9 cellular contexts compared by ENCODE assay signal in the genomic region with DNA sequence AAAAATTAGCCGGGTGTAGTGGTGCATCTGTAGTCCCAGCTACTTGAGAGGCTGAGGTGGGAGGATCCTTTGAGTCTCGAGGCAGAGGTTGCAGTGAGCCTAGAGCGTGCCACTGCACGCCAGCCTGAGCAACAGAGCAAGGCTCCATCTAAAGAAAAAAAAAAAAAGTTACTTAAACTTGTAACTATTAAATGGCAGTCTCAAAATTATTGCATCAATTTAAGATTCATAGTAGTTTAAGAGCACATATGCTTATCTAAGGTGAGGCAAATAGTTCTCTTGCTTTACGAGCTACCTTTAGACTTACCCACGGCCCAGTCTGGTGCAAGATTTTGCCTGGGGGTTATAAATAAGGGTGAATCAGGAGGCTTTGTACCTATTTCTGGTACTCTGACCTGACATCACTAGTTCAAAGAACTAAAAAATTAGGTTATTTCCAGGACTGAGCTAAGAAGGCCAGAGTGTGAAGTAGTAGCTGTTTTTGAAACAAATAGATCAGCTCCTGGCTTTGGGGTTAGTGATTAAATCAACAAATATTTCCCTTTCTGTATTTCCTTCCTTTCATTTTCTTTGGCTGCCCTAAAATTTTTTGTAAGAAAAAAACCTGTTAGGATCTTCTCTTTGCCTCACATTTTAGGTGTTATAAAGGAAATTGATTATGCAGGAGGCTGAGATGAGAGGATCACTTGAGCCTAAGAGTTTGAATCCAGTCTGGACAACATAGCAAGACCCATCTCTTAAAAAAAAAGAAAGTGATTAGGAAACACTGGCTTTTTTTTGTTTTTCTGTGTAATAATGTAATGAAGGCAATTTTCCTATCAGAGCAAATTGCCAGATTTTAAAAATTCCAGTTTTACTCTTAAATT. TPM values are rescaled to one million over a fixed set of nuclear protein-coding genes. Genes with fewer than 3 reads are reported as not detected.
DNase-seq lines count a peak whose midpoint lies in the region; ATAC-seq and TF ChIP-seq lines count a peak whose summit lies in the region.
"Had no signal": no experiment of that assay in that cellular context is flagged by ENCODE, and none has a peak within 500 bp of the region (broad histone marks: within the 10 kb centered on the region; RNA-seq: fewer than 3 reads in every experiment).

No MANE protein-coding gene starts in this region.

- TF ChIP-seq CTCF in HFF-Myc (IDR thresholded peaks at IDR 0.05; ENCODE audit: low read depth, low read length, missing control alignments), result no peak

- CTCF ChIA-PET in activated CD8-positive, alpha-beta T cell treated with anti-CD3 and anti-CD28 coated beads, Interleukin-2, amount 10 ng/mL, durations not matched to agents 7 days and 5 days (lab: Charles Lee), result interaction anchor here (0.7 to 6.7 kb wide), 6 partner anchors 9 to 238 kb away, joined by 3 to 118 read pairs (median 4); a partner anchor contains a TSS

- peaks cover 4% of the 10 kb centered on the region for H3K27me3 Mint-ChIP-seq in CD4-positive, CD25-positive, alpha-beta regulatory T cell
- H3K27me3 Mint-ChIP-seq in activated CD8-positive, alpha-beta T cell treated with anti-CD3 and anti-CD28 coated beads, Interleukin-2, amount 10 ng/mL, durations not matched to agents 7 days and 5 days (ENCODE audit: low read depth), result no peaks in the 10 kb centered on the region

- peak overlapping the region; percentile 83 for H3K4me3 ChIP-seq in CD4-positive, CD25-positive, alpha-beta regulatory T cell (ENCODE audit: low read depth, low read length)
- H3K4me3 ChIP-seq in HFF-Myc (replicated peaks; ENCODE audit: low read depth, low read length), result peak overlapping the region; percentile 87; the same call in 1 of the 2 replicates

- no peaks in the 10 kb centered on the region for H3K9me3 Mint-ChIP-seq in CD4-positive, CD25-positive, alpha-beta regulatory T cell
- H3K9me3 Mint-ChIP-seq in activated CD8-positive, alpha-beta T cell treated with anti-CD3 and anti-CD28 coated beads, Interleukin-2, amount 10 ng/mL, durations not matched to agents 7 days and 5 days (ENCODE audit: insufficient read depth), result no peaks in the 10 kb centered on the region

- intact Hi-C loops in left colon (cut with DNase I, micrococcal nuclease), result no loop called here

- H3K9me3 ChIP-seq in CD4-positive, CD25-positive, alpha-beta regulatory T cell (ENCODE audit: control insufficient read depth in 2 of 2, low read length in 2 of 2), result no peaks in the 10 kb centered on the region

- peak overlapping the region; percentile 81 to 90 (median 88) for H3K27ac Mint-ChIP-seq in CD4-positive, CD25-positive, alpha-beta regulatory T cell
- peak overlapping the region; percentile 69 for H3K27ac Mint-ChIP-seq in activated CD8-positive, alpha-beta T cell treated with anti-CD3 and anti-CD28 coated beads, Interleukin-2, amount 10 ng/mL, durations not matched to agents 7 days and 5 days

- peak overlapping the region; percentile 99 to 100 (median 99) for H3K4me3 Mint-ChIP-seq in CD4-positive, CD25-positive, alpha-beta regulatory T cell
- H3K4me3 Mint-ChIP-seq in activated CD8-positive, alpha-beta T cell treated with anti-CD3 and anti-CD28 coated beads, Interleukin-2, amount 10 ng/mL, durations not matched to agents 7 days and 5 days, result peak overlapping the region; percentile 93

- DNase-seq in CD4-positive, CD25-positive, alpha-beta regulatory T cell, result no peak
- DNase-seq in HFF-Myc (ENCODE audit: extremely low read depth, low read depth) (no peak), left colon (no peak), GDM1 (lab: John Stamatoyannopoulos, UW) (no peak), DMS 273 treated with DMSO at 0.1 percent for 48 hours (lab: John Stamatoyannopoulos, UW) (no peak), NCI-H345 treated with DMSO at 0.1 percent for 48 hours (lab: John Stamatoyannopoulos, UW; ENCODE audit: unreplicated experiment) (no peak)
- DNase-seq in activated CD8-positive, alpha-beta T cell treated with anti-CD3 and anti-CD28 coated beads, Interleukin-2, amount 10 ng/mL, durations not matched to agents 7 days and 5 days, result no peak
- DNase-seq: activated gamma-delta T cell treated with Interleukin-2 at 50 U/mL for 16 hours had no signal

- peaks cover 47% of the 10 kb centered on the region for H3K4me1 ChIP-seq in CD4-positive, CD25-positive, alpha-beta regulatory T cell (ENCODE audit: control insufficient read depth, insufficient read depth, low read length, poor library complexity, severe bottlenecking)

- H3K36me3 ChIP-seq in CD4-positive, CD25-positive, alpha-beta regulatory T cell (ENCODE audit: control insufficient read depth, insufficient read depth, low read length), result peaks cover 4% of the 10 kb centered on the region

- H3K36me3 Mint-ChIP-seq in CD4-positive, CD25-positive, alpha-beta regulatory T cell, result peaks cover 5% of the 10 kb centered on the region
- peaks cover 61% of the 10 kb centered on the region for H3K36me3 Mint-ChIP-seq in activated CD8-positive, alpha-beta T cell treated with anti-CD3 and anti-CD28 coated beads, Interleukin-2, amount 10 ng/mL, durations not matched to agents 7 days and 5 days (ENCODE audit: low read depth)

- H3K27ac ChIP-seq in CD4-positive, CD25-positive, alpha-beta regulatory T cell (ENCODE audit: insufficient read depth, low read length, poor library complexity, severe bottlenecking), result peak overlapping the region; percentile 99

- H3K27me3 ChIP-seq in CD4-positive, CD25-positive, alpha-beta regulatory T cell (ENCODE audit: control insufficient read depth, insufficient read depth, low read length), result no peaks in the 10 kb centered on the region

- peaks cover 29 to 74% (median 51%) of the 10 kb centered on the region in 4 donors for H3K4me1 Mint-ChIP-seq in CD4-positive, CD25-positive, alpha-beta regulatory T cell
- peaks cover 51% of the 10 kb centered on the region for H3K4me1 Mint-ChIP-seq in activated CD8-positive, alpha-beta T cell treated with anti-CD3 and anti-CD28 coated beads, Interleukin-2, amount 10 ng/mL, durations not matched to agents 7 days and 5 days (ENCODE audit: low read depth)

- ATAC-seq in CD4-positive, CD25-positive, alpha-beta regulatory T cell (ENCODE audit: low read depth in 2 of 2), result no peak
- no peak for ATAC-seq in activated CD8-positive, alpha-beta T cell treated with anti-CD3 and anti-CD28 coated beads, Interleukin-2, amount 10 ng/mL, durations not matched to agents 7 days and 5 days
- ATAC-seq in left colon (peak; percentile 42), HG03565 (IDR thresholded peaks at IDR 0.05; ENCODE audit: unreplicated experiment) (no peak)

- POLR2A ChIA-PET in activated CD8-positive, alpha-beta T cell treated with anti-CD3 and anti-CD28 coated beads, Interleukin-2, amount 10 ng/mL, durations not matched to agents 7 days and 5 days (lab: Charles Lee), result interaction anchor here (0.6 to 5.5 kb wide), 7 partner anchors 10 to 144 kb away, joined by 3 to 66 read pairs (median 3); a partner anchor contains a TSS

RNA-seq across cellular contexts. Expression of a gene that starts 3.6 kb away (rescaled TPM):
- 32.0 TPM for total RNA-seq in CD4-positive, CD25-positive, alpha-beta regulatory T cell
- 10 to 100 TPM; 34.6 to 43.7 (median 36.4) TPM for polyA plus RNA-seq in CD4-positive, CD25-positive, alpha-beta regulatory T cell
- 10 to 100 TPM; 55.1 to 57.4 TPM for total RNA-seq in activated CD8-positive, alpha-beta T cell treated with anti-CD3 and anti-CD28 coated beads, Interleukin-2, amount 10 ng/mL, durations not matched to agents 7 days and 5 days
- 10 to 100 TPM; 50.5 to 70.4 TPM for total RNA-seq in left colon

RNA-seq across cellular contexts. Expression of a gene that starts 3.7 kb away (rescaled TPM):
- 240 TPM for total RNA-seq in CD4-positive, CD25-positive, alpha-beta regulatory T cell
- polyA plus RNA-seq in CD4-positive, CD25-positive, alpha-beta regulatory T cell, result 100 to 1,000 TPM; 632 to 774 (median 735) TPM
- total RNA-seq in activated CD8-positive, alpha-beta T cell treated with anti-CD3 and anti-CD28 coated beads, Interleukin-2, amount 10 ng/mL, durations not matched to agents 7 days and 5 days, result 100 to 1,000 TPM; 229 to 241 TPM
- 100 to 1,000 TPM; 195 to 213 TPM for total RNA-seq in left colon

RNA-seq across cellular contexts. Expression of a gene that starts 10.9 kb away (rescaled TPM):
- total RNA-seq in CD4-positive, CD25-positive, alpha-beta regulatory T cell, result 9.5 TPM
- polyA plus RNA-seq in CD4-positive, CD25-positive, alpha-beta regulatory T cell, result 10 to 100 TPM; 17.6 to 24.6 (median 19.5) TPM
- 10 to 100 TPM in 1 of 2 experiments, 1 to 10 TPM in 1; 9.3 to 10.2 TPM for total RNA-seq in activated CD8-positive, alpha-beta T cell treated with anti-CD3 and anti-CD28 coated beads, Interleukin-2, amount 10 ng/mL, durations not matched to agents 7 days and 5 days
- total RNA-seq in left colon, result 10 to 100 TPM in 1 of 2 donors, 1 to 10 TPM in 1; 7.7 to 13.5 TPM

RNA-seq across cellular contexts. Expression of a gene that starts 25.4 kb away (rescaled TPM):
- total RNA-seq in CD4-positive, CD25-positive, alpha-beta regulatory T cell, result 11.2 TPM
- polyA plus RNA-seq in CD4-positive, CD25-positive, alpha-beta regulatory T cell, result 10 to 100 TPM; 13.9 to 26.7 (median 20.3) TPM
- 10 to 100 TPM; 63.1 to 65.0 TPM for total RNA-seq in activated CD8-positive, alpha-beta T cell treated with anti-CD3 and anti-CD28 coated beads, Interleukin-2, amount 10 ng/mL, durations not matched to agents 7 days and 5 days
- 10 to 100 TPM; 18.2 to 26.7 TPM for total RNA-seq in left colon

RNA-seq across cellular contexts. Expression of a gene that starts 38.0 kb away (rescaled TPM):
- total RNA-seq in CD4-positive, CD25-positive, alpha-beta regulatory T cell, result 2,952 TPM
- polyA plus RNA-seq in CD4-positive, CD25-positive, alpha-beta regulatory T cell, result over 10,000 TPM in 2 of 4 donors, 1,000 to 10,000 TPM in 2; 7,004 to 11,285 (median 9,263) TPM
- total RNA-seq in activated CD8-positive, alpha-beta T cell treated with anti-CD3 and anti-CD28 coated beads, Interleukin-2, amount 10 ng/mL, durations not matched to agents 7 days and 5 days, result 1,000 to 10,000 TPM; 1,224 to 1,602 TPM
- 1,000 to 10,000 TPM; 1,252 to 1,368 TPM for total RNA-seq in left colon
